Comparison of ENCODE assay signal across 8 cellular contexts in genomic region chr14:22837059-22837749, GRCh38. TPM values are rescaled to one million over a fixed set of nuclear protein-coding genes. Genes with fewer than 3 reads are reported as not detected.
DNase-seq lines count a peak whose midpoint lies in the region; ATAC-seq and TF ChIP-seq lines count a peak whose summit lies in the region.

No MANE protein-coding gene starts in this region.

- peak; percentile 7; the same call in 1 of the 2 replicates for ATAC-seq in WTC11
- no peak for ATAC-seq in GM18505 (IDR thresholded peaks at IDR 0.05; ENCODE audit: unreplicated experiment)

- DNase-seq in activated CD4-positive, alpha-beta T cell treated with anti-CD3 and anti-CD28 coated beads, Interleukin-2, amount 10 ng/mL, durations not matched to agents 24 days and 14 days = no peak
- no peak for DNase-seq in activated CD4-positive, alpha-beta T cell treated with anti-CD3 and anti-CD28 coated beads for 4 hours
- DNase-seq in WTC11 (ENCODE audit: low spot score) (peak; percentile 55), fibroblast of villous mesenchyme (ENCODE audit: low read depth) (peak; percentile 65), mesenteric fat pad (ENCODE audit: low spot score) (no peak), dedifferentiated amniotic fluid mesenchymal stem cell (ENCODE audit: extremely low spot score) (no peak)

- H3K4me1 ChIP-seq in neutrophil (ENCODE audit: control insufficient read depth in 1 of 2, insufficient read depth in 1 of 2, low read depth in 1 of 2, low read length in 1 of 2) = peaks cover 15% of the 10 kb centered on the region in 2 experiments

- H3K4me3 Mint-ChIP-seq in activated CD4-positive, alpha-beta T cell treated with anti-CD3 and anti-CD28 coated beads, Interleukin-2, amount 10 ng/mL, durations not matched to agents 24 days and 14 days = peak overlapping the region; percentile 70
- H3K4me3 Mint-ChIP-seq in WTC11 = peak overlapping the region; percentile 100

- peaks cover 34% of the 10 kb centered on the region for H3K36me3 Mint-ChIP-seq in activated CD4-positive, alpha-beta T cell treated with anti-CD3 and anti-CD28 coated beads, Interleukin-2, amount 10 ng/mL, durations not matched to agents 24 days and 14 days (ENCODE audit: low read depth)
- peaks cover 21% of the 10 kb centered on the region for H3K36me3 Mint-ChIP-seq in WTC11

- no peak for TF ChIP-seq POLR2A in GM18505 (IDR thresholded peaks at IDR 0.05; ENCODE audit: borderline replicate concordance, extremely low read depth, insufficient read depth, insufficient read length)

- H3K27me3 Mint-ChIP-seq in activated CD4-positive, alpha-beta T cell treated with anti-CD3 and anti-CD28 coated beads, Interleukin-2, amount 10 ng/mL, durations not matched to agents 24 days and 14 days = peaks cover 19% of the 10 kb centered on the region
- no peaks in the 10 kb centered on the region; the same call in 1 of the 2 replicates for H3K27me3 Mint-ChIP-seq in WTC11 (ENCODE audit: low read depth)

- no peak overlapping the region for H3K27ac Mint-ChIP-seq in activated CD4-positive, alpha-beta T cell treated with anti-CD3 and anti-CD28 coated beads, Interleukin-2, amount 10 ng/mL, durations not matched to agents 24 days and 14 days
- H3K27ac Mint-ChIP-seq in WTC11 = peak overlapping the region; percentile 98

- peaks cover 18% of the 10 kb centered on the region for H3K36me3 ChIP-seq in neutrophil

- POLR2A ChIA-PET in WTC11 (lab: Charles Lee) = interaction anchor here (0.6 to 3.7 kb wide), 12 partner anchors 7 to 238 kb away, joined by 3 to 81 read pairs (median 4); partner anchors contain the start of genes MRPL52, PRMT5 and REM2

- CTCF ChIA-PET in WTC11 (lab: Charles Lee) = interaction anchor here (0.5 to 7.4 kb wide), 17 partner anchors 10 to 280 kb away, joined by 3 to 136 read pairs (median 6); partner anchors contain the start of genes LRP10 and REM2

- H3K9me3 Mint-ChIP-seq in activated CD4-positive, alpha-beta T cell treated with anti-CD3 and anti-CD28 coated beads, Interleukin-2, amount 10 ng/mL, durations not matched to agents 24 days and 14 days = no peaks in the 10 kb centered on the region
- H3K9me3 Mint-ChIP-seq in WTC11 = no peaks in the 10 kb centered on the region

- no peaks in the 10 kb centered on the region for H3K9me3 ChIP-seq in neutrophil

- intact Hi-C loops in activated CD4-positive, alpha-beta T cell treated with anti-CD3 and anti-CD28 coated beads, Interleukin-2, amount 10 ng/mL, durations not matched to agents 24 days and 14 days (cut with micrococcal nuclease) = no loop called here

- H3K4me3 ChIP-seq in fibroblast of villous mesenchyme (ENCODE audit: low read depth, low read length) = peak overlapping the region; percentile 97
- peak overlapping the region; percentile 52 to 56 for H3K4me3 ChIP-seq in neutrophil (ENCODE audit: low read depth in 1 of 2, low read length in 1 of 2)

- H3K27me3 ChIP-seq in neutrophil = peaks cover 44% of the 10 kb centered on the region

- peaks cover 7% of the 10 kb centered on the region for H3K4me1 Mint-ChIP-seq in activated CD4-positive, alpha-beta T cell treated with anti-CD3 and anti-CD28 coated beads, Interleukin-2, amount 10 ng/mL, durations not matched to agents 24 days and 14 days
- peaks cover 29% of the 10 kb centered on the region for H3K4me1 Mint-ChIP-seq in WTC11

- H3K27ac ChIP-seq in neutrophil = no peak overlapping the region

- TF ChIP-seq CTCF in WTC11 (IDR thresholded peaks at IDR 0.05) (no peak), fibroblast of villous mesenchyme (IDR thresholded peaks at IDR 0.05; ENCODE audit: insufficient read depth, low read depth, low read length) (no peak), neutrophil (IDR thresholded peaks at IDR 0.05) (no peak)

TF ChIP-seq in WTC11, 78 proteins besides CTCF, POLR2A, EP300 and RAD21:
- TF ChIP-seq MAX (CRISPR knock-in tag; IDR thresholded peaks at IDR 0.05) = 0 out of 2 replicates have a peak, but pooled peaks have one; percentile 33
- peak; percentile 43; the same call in 1 of the 2 replicates for TF ChIP-seq TP53 (CRISPR knock-in tag; IDR thresholded peaks at IDR 0.05)
- no peak for TF ChIP-seq PREB (CRISPR knock-in tag; IDR thresholded peaks at IDR 0.05; ENCODE audit: borderline replicate concordance)

RNA-seq across cellular contexts. Expression of gene MMP14, which starts 0.8 kb away (rescaled TPM):
- total RNA-seq in activated CD4-positive, alpha-beta T cell treated with anti-CD3 and anti-CD28 coated beads, Interleukin-2, amount 10 ng/mL, durations not matched to agents 24 days and 14 days = 2.1 and 3.2 TPM in 2 replicates
- total RNA-seq in WTC11 (2021) (81.6 to 94.4 TPM (median 83.9 TPM) in 3 replicates), fibroblast of villous mesenchyme (188 and 327 TPM in 2 replicates), mesenteric fat pad (273 TPM)

RNA-seq across cellular contexts. Expression of gene MRPL52, which starts 7.5 kb away (rescaled TPM):
- 189 and 194 TPM in 2 replicates for total RNA-seq in activated CD4-positive, alpha-beta T cell treated with anti-CD3 and anti-CD28 coated beads, Interleukin-2, amount 10 ng/mL, durations not matched to agents 24 days and 14 days
- total RNA-seq in WTC11 (2021) (170 to 200 TPM (median 200 TPM) in 3 replicates), fibroblast of villous mesenchyme (58.3 and 82.5 TPM in 2 replicates), mesenteric fat pad (54.0 TPM)

RNA-seq across cellular contexts. Expression of gene SLC7A7, which starts 22.0 kb away (rescaled TPM):
- total RNA-seq in activated CD4-positive, alpha-beta T cell treated with anti-CD3 and anti-CD28 coated beads, Interleukin-2, amount 10 ng/mL, durations not matched to agents 24 days and 14 days = 0.40 TPM in 1 of 2 replicates, not detected in the other
- total RNA-seq in WTC11 (2021) (3.0 to 4.3 TPM (median 4.2 TPM) in 3 replicates), fibroblast of villous mesenchyme (3.9 and 5.5 TPM in 2 replicates), mesenteric fat pad (25.5 TPM)

RNA-seq across cellular contexts. Expression of gene LRP10, which starts 34.3 kb away (rescaled TPM):
- 34.2 and 35.2 TPM in 2 replicates for total RNA-seq in activated CD4-positive, alpha-beta T cell treated with anti-CD3 and anti-CD28 coated beads, Interleukin-2, amount 10 ng/mL, durations not matched to agents 24 days and 14 days
- 18.4 to 24.0 TPM (median 19.0 TPM) in 3 replicates for total RNA-seq in WTC11 (2021)
- 104 and 108 TPM in 2 replicates for total RNA-seq in fibroblast of villous mesenchyme
- total RNA-seq in mesenteric fat pad = 113 TPM

RNA-seq across cellular contexts. Expression of gene REM2, which starts 45.8 kb away (rescaled TPM):
- 0.28 and 0.33 TPM in 2 replicates for total RNA-seq in activated CD4-positive, alpha-beta T cell treated with anti-CD3 and anti-CD28 coated beads, Interleukin-2, amount 10 ng/mL, durations not matched to agents 24 days and 14 days
- 1.1 to 1.5 TPM (median 1.5 TPM) in 3 replicates for total RNA-seq in WTC11 (2021)
- total RNA-seq in fibroblast of villous mesenchyme = under 0.01 and 0.43 TPM in 2 replicates
- 0.39 TPM for total RNA-seq in mesenteric fat pad

Comparison
In these comparisons a context has a peak if more than half of its experiments do, and no peak if none do; other contexts are left out.
1. DNase-seq: peak in WTC11 (single experiment) and fibroblast of villous mesenchyme (single experiment); none in activated CD4-positive, alpha-beta T cell treated with anti-CD3 and anti-CD28 coated beads, Interleukin-2, amount 10 ng/mL, durations not matched to agents 24 days and 14 days (single experiment), activated CD4-positive, alpha-beta T cell treated with anti-CD3 and anti-CD28 coated beads for 4 hours (0 of 2), mesenteric fat pad (single experiment) and dedifferentiated amniotic fluid mesenchymal stem cell (single experiment).
2. RNA of gene MMP14, which starts 0.8 kb away (total RNA-seq): 273 TPM in mesenteric fat pad (single experiment), 188 to 327 TPM in fibroblast of villous mesenchyme and 81.6 to 94.4 TPM in WTC11; 2.1 to 3.2 TPM in activated CD4-positive, alpha-beta T cell treated with anti-CD3 and anti-CD28 coated beads, Interleukin-2, amount 10 ng/mL, durations not matched to agents 24 days and 14 days; every median in the first group is over 10 times any median in the second.